30 cellular contexts compared by ENCODE assay signal in genomic region chr3:16248556-16248955, GRCh38.
"Had no signal": no experiment of that assay in that cellular context is flagged by ENCODE, and none has a peak within 500 bp of the region (broad histone marks: within the 10 kb centered on the region; RNA-seq: fewer than 3 reads in every experiment).

No MANE protein-coding gene starts in this region.

- H3K9ac ChIP-seq: parathyroid adenoma had no signal

- H3K4me3 Mint-ChIP-seq: dendritic cell treated with granulocyte-macrophage colony-stimulating factor and Interleukin-4, amounts not matched to agents 40 ng/mL and 50 ng/mL, for 4 days; endodermal cell; mesothelial cell of epicardium; naive B cell; neural crest cell had no signal

- H3K9me3 Mint-ChIP-seq: dendritic cell treated with granulocyte-macrophage colony-stimulating factor and Interleukin-4, amounts not matched to agents 40 ng/mL and 50 ng/mL, for 4 days; endodermal cell; memory B cell; mesothelial cell of epicardium; naive B cell; natural killer cell treated with Interleukin-12 subunit alpha and Interleukin-12 subunit beta and Interleukin-15 and Interleukin-18, amount 100 ng/mL, for 72 hours; neural crest cell; stimulated activated memory B cell treated with anti-CD40 and anti-IgM and Interleukin-4, amounts not matched to agents 10 μg/mL and 1 μg/mL and 100 μg/mL, for 72 hours had no signal

- H3K4me1 Mint-ChIP-seq: endodermal cell, mesothelial cell of epicardium had no signal

- H3K27me3 ChIP-seq: colonic mucosa, gastrocnemius medialis, heart left ventricle, hepatocyte, neutrophil, right atrium auricular region, sigmoid colon, tibial nerve, upper lobe of left lung had no signal

- H3K4me3 ChIP-seq: colonic mucosa, gastrocnemius medialis, heart left ventricle, hepatocyte, lung, mucosa of descending colon, right atrium auricular region, sigmoid colon, thoracic aorta, tibial nerve, upper lobe of left lung had no signal

- H3K4me2 ChIP-seq: hepatocyte had no signal

- H3K36me3 Mint-ChIP-seq: memory B cell; mesothelial cell of epicardium; naive B cell; natural killer cell treated with Interleukin-12 subunit alpha and Interleukin-12 subunit beta and Interleukin-15 and Interleukin-18, amount 100 ng/mL, for 72 hours; stimulated activated memory B cell treated with anti-CD40 and anti-IgM and Interleukin-4, amounts not matched to agents 10 μg/mL and 1 μg/mL and 100 μg/mL, for 72 hours had no signal

- H2AFZ ChIP-seq: hepatocyte, parathyroid adenoma had no signal

- H3K27me3 Mint-ChIP-seq: dendritic cell treated with granulocyte-macrophage colony-stimulating factor and Interleukin-4, amounts not matched to agents 40 ng/mL and 50 ng/mL, for 4 days; progenitor cell of endocrine pancreas had no signal

- H3K4me1 ChIP-seq: colonic mucosa, parathyroid adenoma had no signal

- ATAC-seq: esophagus mucosa; gastrocnemius medialis; heart left ventricle; left lobe of liver; mucosa of descending colon; stimulated activated naive CD8-positive, alpha-beta T cell treated with anti-CD3 and anti-CD28 coated beads, Interleukin-15, Interleukin-2, amounts not matched to agents 100 U/mL and 50 U/mL, for 24 hours had no signal

- H3K79me2 ChIP-seq: hepatocyte, parathyroid adenoma had no signal

- H3K27ac ChIP-seq: colonic mucosa, epithelial cell of prostate, gastrocnemius medialis, heart left ventricle, hepatocyte, neutrophil, parathyroid adenoma, right atrium auricular region, sigmoid colon, thoracic aorta, tibial nerve, upper lobe of left lung had no signal

- H3K9me3 ChIP-seq: colonic mucosa, gastrocnemius medialis, heart left ventricle, mucosa of descending colon, neutrophil, right atrium auricular region, sigmoid colon, thoracic aorta, tibial nerve, upper lobe of left lung had no signal

- H3K27ac Mint-ChIP-seq: dendritic cell treated with granulocyte-macrophage colony-stimulating factor and Interleukin-4, amounts not matched to agents 40 ng/mL and 50 ng/mL, for 4 days; endodermal cell; memory B cell; mesothelial cell of epicardium; naive B cell; natural killer cell treated with Interleukin-12 subunit alpha and Interleukin-12 subunit beta and Interleukin-15 and Interleukin-18, amount 100 ng/mL, for 72 hours; progenitor cell of endocrine pancreas had no signal

- H3K36me3 ChIP-seq: colonic mucosa, gastrocnemius medialis, heart left ventricle, neutrophil, right atrium auricular region, sigmoid colon, thoracic aorta, tibial nerve, upper lobe of left lung had no signal

- DNase-seq: colonic mucosa; effector CD8-positive, alpha-beta T cell; endodermal cell; gastrocnemius medialis; heart left ventricle; kidney; mucosa of descending colon; naive B cell; sigmoid colon; stimulated activated CD4-positive, alpha-beta T cell treated with anti-CD3 and anti-CD28 coated beads, Interleukin-4, amount 100 ng/mL, for 4 hours; stimulated activated naive CD8-positive, alpha-beta T cell treated with anti-CD3 and anti-CD28 coated beads, Interleukin-15, Interleukin-2, amounts not matched to agents 100 U/mL and 50 U/mL, for 24 hours; substantia nigra; upper lobe of left lung had no signal
